17 cellular contexts compared by ENCODE assay signal in genomic region chr9:114972510-114972909, GRCh38.
DNase-seq lines count a peak whose midpoint lies in the region; TF ChIP-seq lines count a peak whose summit lies in the region.
"Had no signal": no experiment of that assay in that cellular context is flagged by ENCODE, and none has a peak within 500 bp of the region (broad histone marks: within the 10 kb centered on the region; RNA-seq: fewer than 3 reads in every experiment).

No MANE protein-coding gene starts in this region.

- DNase-seq in LNCaP clone FGC (ENCODE audit: low read depth) (peak; percentile 87), adipocyte (ENCODE audit: low read depth) (peak; percentile 23), epithelial cell of prostate (ENCODE audit: low read depth, low spot score) (peak; percentile 26), LoVo (ENCODE audit: low spot score) (no peak), RWPE1 (ENCODE audit: low spot score) (no peak), SHP77 treated with DMSO at 0.1 percent for 48 hours (lab: John Stamatoyannopoulos, UW) (no peak), iPS-NIHi11 (ENCODE audit: low spot score) (no peak)
- DNase-seq: C1 segment of cervical spinal cord; Calu3; CD4-positive, alpha-beta memory T cell; COR-L47; DMS153; DND-41; GOT3; H7; HCEC 1CT had no signal

- H3K27ac ChIP-seq in epithelial cell of prostate (peak overlapping the region; percentile 10), neutrophil (peak overlapping the region; percentile 30), RWPE1 (no peak overlapping the region)

- H3K9ac ChIP-seq in adipocyte (ENCODE audit: low read length), result no peak overlapping the region

- peaks cover 12% of the 10 kb centered on the region for H3K4me1 ChIP-seq in adipocyte (ENCODE audit: control insufficient read depth, insufficient read depth, low read length)
- no peaks in the 10 kb centered on the region for H3K4me1 ChIP-seq in neutrophil (ENCODE audit: control insufficient read depth in 1 of 2, insufficient read depth in 1 of 2, low read depth in 1 of 2, low read length in 1 of 2)

- H3K9me3 ChIP-seq in adipocyte (ENCODE audit: control insufficient read depth, low read length) (no peaks in the 10 kb centered on the region), neutrophil (no peaks in the 10 kb centered on the region)

- H3K27me3 ChIP-seq in adipocyte (replicated peaks; ENCODE audit: control insufficient read depth, insufficient read depth, low read length), result peaks cover under 1% of the 10 kb centered on the region
- H3K27me3 ChIP-seq in neutrophil, result no peaks in the 10 kb centered on the region

- POLR2A ChIA-PET in RWPE1 (lab: Yijun Ruan, JAX; ENCODE audit: low non-redundant PET), result no interaction called here

- H3K4me3 ChIP-seq in LNCaP clone FGC (ENCODE audit: low read depth, low read length) (no peak overlapping the region), adipocyte (ENCODE audit: low read length) (no peak overlapping the region), neutrophil (ENCODE audit: low read depth in 1 of 2, low read length in 1 of 2) (no peak overlapping the region)

- H3K36me3 ChIP-seq in adipocyte (ENCODE audit: control insufficient read depth, insufficient read depth, low read length, severe bottlenecking), result no peaks in the 10 kb centered on the region
- H3K36me3 ChIP-seq in neutrophil, result no peaks in the 10 kb centered on the region

- CTCF ChIA-PET in RWPE1 (lab: Yijun Ruan, JAX), result interaction anchor here (0.5 kb wide), 1 partner anchor 199 kb away, joined by 3 read pairs; no protein-coding TSS in a partner anchor

- TF ChIP-seq CTCF in LNCaP clone FGC (IDR thresholded peaks at IDR 0.05; ENCODE audit: control insufficient read depth, extremely low read depth, insufficient read depth) (no peak), neutrophil (IDR thresholded peaks at IDR 0.05) (no peak), RWPE1 (conservative IDR thresholded peaks at IDR 0.05; ENCODE audit: low read depth) (no peak)

Comparison
In these comparisons a context has a peak if more than half of its experiments do, and no peak if none do; other contexts are left out.
1. DNase-seq: peak in LNCaP clone FGC (single experiment), adipocyte (single experiment) and epithelial cell of prostate (single experiment); none in LoVo (single experiment), RWPE1 (single experiment), SHP77 treated with DMSO at 0.1 percent for 48 hours (single experiment) and iPS-NIHi11 (single experiment).